Comparison of ENCODE assay signal across 26 cellular contexts in genomic region chr5:76755779-76756637, GRCh38. TPM values are rescaled to one million over a fixed set of nuclear protein-coding genes. Genes with fewer than 3 reads are reported as not detected.
A peak's percentile ranks its signal among the peaks of the same experiment; 100 is the strongest.
DNase-seq lines count a peak whose midpoint lies in the region; ATAC-seq, FAIRE-seq and TF ChIP-seq lines count a peak whose summit lies in the region.
"Had no signal": no experiment of that assay in that cellular context is flagged by ENCODE, and none has a peak within 500 bp of the region (broad histone marks: within the 10 kb centered on the region; RNA-seq: fewer than 3 reads in every experiment).

No MANE protein-coding gene starts in this region.

- no peak for TF ChIP-seq POLR2A in IMR-90 (IDR thresholded peaks at IDR 0.05; ENCODE audit: low read depth, low read length)
- peak; percentile 58 to 80; a peak in 3 of 4 replicates for TF ChIP-seq POLR2A in HepG2 (IDR thresholded peaks at IDR 0.05; ENCODE audit: insufficient read depth in 1 of 2, low read depth in 2 of 2, low read length in 2 of 2)

- no peaks in the 10 kb centered on the region for H3K4me1 ChIP-seq in GM23338 (ENCODE audit: insufficient read depth)
- no peaks in the 10 kb centered on the region for H3K4me1 ChIP-seq in IMR-90 (ENCODE audit: control insufficient read depth, insufficient read depth, low read length)
- H3K4me1 ChIP-seq in HepG2 (ENCODE audit: insufficient read depth, low read length) = peaks cover 31% of the 10 kb centered on the region
- H3K4me1 ChIP-seq in trophoblast cell (ENCODE audit: control insufficient read depth in 1 of 2, insufficient read depth in 2 of 2, low read length in 2 of 2) = peaks cover 0 to 2% of the 10 kb centered on the region in 2 experiments

- peak overlapping the region; percentile 87 for H2AFZ ChIP-seq in GM23338
- no peak overlapping the region for H2AFZ ChIP-seq in IMR-90 (replicated peaks; ENCODE audit: low read length, poor library complexity)
- H2AFZ ChIP-seq in HepG2 (ENCODE audit: low read length) = peak overlapping the region; percentile 96
- H2AFZ ChIP-seq in trophoblast cell (ENCODE audit: insufficient read depth, low read length, poor library complexity) = no peak overlapping the region
- H2AFZ ChIP-seq: PC-9 had no signal

- TF ChIP-seq EP300 in HepG2 (IDR thresholded peaks at IDR 0.05; ENCODE audit: low read depth in 2 of 2, low read length in 2 of 2) (no peak), HepG2 (CRISPR knock-in tag; IDR thresholded peaks at IDR 0.05; ENCODE audit: borderline replicate concordance) (no peak)

- H4K91ac ChIP-seq in IMR-90 (ENCODE audit: insufficient read depth, low read depth, low read length) (no peak overlapping the region), trophoblast cell (ENCODE audit: low read depth, low read length) (no peak overlapping the region)

- ATAC-seq in GM23338 (no peak), IMR-90 (ENCODE audit: low read depth) (no peak), HepG2 (peak; percentile 92), HG03432 (IDR thresholded peaks at IDR 0.05; ENCODE audit: unreplicated experiment) (no peak)
- ATAC-seq: Right ventricle myocardium inferior, SK-N-SH treated with all-trans-retinoic acid at 6 μM for 48 hours had no signal

- no peaks in the 10 kb centered on the region for H3K36me3 Mint-ChIP-seq in GM23338 (ENCODE audit: low read depth)
- H3K36me3 Mint-ChIP-seq: CD14-positive monocyte; CD8-positive, alpha-beta memory T cell had no signal

- no peaks in the 10 kb centered on the region for H3K79me2 ChIP-seq in GM23338 (replicated peaks; ENCODE audit: insufficient read depth)
- no peaks in the 10 kb centered on the region for H3K79me2 ChIP-seq in HepG2 (ENCODE audit: insufficient read depth, low read length)
- no peaks in the 10 kb centered on the region for H3K79me2 ChIP-seq in trophoblast cell (ENCODE audit: control insufficient read depth, insufficient read depth, low read length, poor library complexity)

- H2BK20ac ChIP-seq in IMR-90 (ENCODE audit: low read depth, low read length) = peak overlapping the region; percentile 7; the same call in 1 of the 2 replicates

- H3K4me3 ChIP-seq in GM23338 (no peak overlapping the region), IMR-90 (ENCODE audit: insufficient read depth, low read depth, low read length) (no peak overlapping the region), HepG2 (replicated peaks in 1 of 3; ENCODE audit: insufficient read depth in 1 of 3, low read depth in 2 of 3, low read length in 3 of 3) (peak overlapping the region; percentile 54 to 67 (median 67)), trophoblast cell (ENCODE audit: low read depth, low read length) (no peak overlapping the region)
- H3K4me3 ChIP-seq: PC-9, SJCRH30 had no signal

- H2BK15ac ChIP-seq in IMR-90 (ENCODE audit: low read depth, low read length) = no peak overlapping the region

- H3K4me3 Mint-ChIP-seq in GM23338 = no peak overlapping the region
- H3K4me3 Mint-ChIP-seq: B cell, CD14-positive monocyte had no signal

- CTCF ChIA-PET in IMR-90 (lab: Yijun Ruan, JAX) = interaction anchor here (0.6 to 0.7 kb wide), 2 partner anchors 21 to 1225 kb away, joined by 3 to 4 read pairs; no protein-coding TSS in a partner anchor
- CTCF ChIA-PET in HepG2 (lab: Yijun Ruan, JAX; ENCODE audit: low intra/inter-chr PET ratio, low total read pairs) = no interaction called here

- H3K56ac ChIP-seq in IMR-90 (ENCODE audit: extremely low read depth, insufficient read depth, low read length) = no peak overlapping the region

- in situ Hi-C loops in IMR-90 (cut with MboI; ENCODE audit: low sequenced_read_pairs) = no loop called here
- in situ Hi-C loops in HepG2 (cut with HindIII; ENCODE audit: extremely low pct_ligation_motif_present, low pct_unique_long_range_greater_than_20kb) = no loop called here

- H3K36me3 ChIP-seq in GM23338 (ENCODE audit: insufficient read depth) (no peaks in the 10 kb centered on the region), IMR-90 (ENCODE audit: control insufficient read depth, insufficient read depth, low read length) (no peaks in the 10 kb centered on the region), HepG2 (replicated peaks in 1 of 2; ENCODE audit: control insufficient read depth in 1 of 2, insufficient read depth in 2 of 2, low read length in 2 of 2) (no peaks in the 10 kb centered on the region), trophoblast cell (ENCODE audit: control insufficient read depth in 1 of 2, insufficient read depth in 2 of 2, low read length in 2 of 2) (no peaks in the 10 kb centered on the region)
- H3K36me3 ChIP-seq: SJCRH30 had no signal

- peak overlapping the region; percentile 59 for H4K12ac ChIP-seq in trophoblast cell (ENCODE audit: low read depth, low read length)

- H3K4me2 ChIP-seq in GM23338 (no peak overlapping the region), IMR-90 (ENCODE audit: low read depth, low read length) (no peak overlapping the region), HepG2 (ENCODE audit: low read depth, low read length) (peak overlapping the region; percentile 86), trophoblast cell (ENCODE audit: low read length) (no peak overlapping the region)
- H3K4me2 ChIP-seq: PC-9 had no signal

- no peak overlapping the region for H3K14ac ChIP-seq in IMR-90 (replicated peaks; ENCODE audit: low read depth, low read length)
- H3K14ac ChIP-seq in trophoblast cell (ENCODE audit: low read length) = no peak overlapping the region

- TF ChIP-seq CTCF in GM23338 (conservative IDR thresholded peaks at IDR 0.05; ENCODE audit: low read depth in 2 of 2) (no peak), IMR-90 (conservative IDR thresholded peaks at IDR 0.05; ENCODE audit: low read depth, low read length) (no peak), HepG2 (CRISPR knock-in tag; IDR thresholded peaks at IDR 0.05) (no peak)

- H3K9me3 ChIP-seq in IMR-90 (ENCODE audit: control insufficient read depth, insufficient read depth, low read length) (no peaks in the 10 kb centered on the region), HepG2 (ENCODE audit: low read length) (no peaks in the 10 kb centered on the region), trophoblast cell (ENCODE audit: insufficient read depth, low read depth, low read length) (no peaks in the 10 kb centered on the region)
- H3K9me3 ChIP-seq: SJCRH30 had no signal

- no TSS peak for BruUV-seq in IMR-90 (replicated peaks; lab: Mats Ljungman, UMichigan)
- BruUV-seq in HepG2 (replicated peaks; lab: Mats Ljungman, UMichigan) = TSS peak; percentile 49

- H3K9me3 Mint-ChIP-seq in GM23338 = no peaks in the 10 kb centered on the region
- H3K9me3 Mint-ChIP-seq: CD14-positive monocyte; CD8-positive, alpha-beta memory T cell had no signal

- dilution Hi-C loops in IMR-90 (cut with HindIII; ENCODE audit: low sequenced_read_pairs, unreplicated experiment) = no loop called here

- H2AK9ac ChIP-seq in IMR-90 (replicated peaks; ENCODE audit: low read depth, low read length, poor library complexity) = no peak overlapping the region

- no peak overlapping the region for H3K27ac Mint-ChIP-seq in GM23338
- H3K27ac Mint-ChIP-seq: B cell had no signal

- H2BK120ac ChIP-seq in IMR-90 (ENCODE audit: low read depth, low read length) (no peak overlapping the region), trophoblast cell (ENCODE audit: insufficient read depth, low read length, poor library complexity) (no peak overlapping the region)

- H4K5ac ChIP-seq in IMR-90 (ENCODE audit: low read depth, low read length) = no peak overlapping the region

- H3F3A ChIP-seq in GM23338 (replicated peaks; ENCODE audit: low read depth) = no peaks in the 10 kb centered on the region

- POLR2A ChIA-PET in IMR-90 (lab: Charles Lee; ENCODE audit: unreplicated experiment) (no interaction called here), HepG2 (lab: Yijun Ruan, JAX) (interaction anchor here (0.9 to 1.6 kb wide), 6 partner anchors 8 to 63 kb away, joined by 3 to 5 read pairs (median 4); partner anchors contain the start of gene F2RL1)

- H3K79me1 ChIP-seq in IMR-90 (ENCODE audit: low read depth in 1 of 2, low read length in 2 of 2) (no peaks in the 10 kb centered on the region; a peak in 1 of 4 replicates), trophoblast cell (ENCODE audit: low read length) (no peaks in the 10 kb centered on the region)

- FAIRE-seq in HepG2 (lab: Jason Lieb, UNC) = peak; percentile 91
- FAIRE-seq: GM12891, H54 had no signal

- WGBS in IMR-90 (ENCODE audit: extremely low coverage in 2 of 2, insufficient read length in 1 of 2), 2 experiments = 88% methylated on average over 6 of the region's 11 CpGs; no CpG with 5 or more reads in 1 of the 2 experiments
- WGBS in HepG2 (ENCODE audit: low lambda C conversion rate) = 2% methylated on average over 11 of the region's 11 CpGs
- no CpG with 5 or more reads among the region's 11 CpGs for WGBS in trophoblast cell (ENCODE audit: extremely low coverage, insufficient coverage, insufficient read length)

- H3K27me3 ChIP-seq in GM23338 (ENCODE audit: insufficient read depth) = no peaks in the 10 kb centered on the region
- no peaks in the 10 kb centered on the region; the same call in 1 of the 2 replicates for H3K27me3 ChIP-seq in IMR-90 (ENCODE audit: control insufficient read depth, insufficient read depth, low read length)
- peaks cover 1 to 4% of the 10 kb centered on the region in 2 experiments; a peak in 1 of 5 replicates for H3K27me3 ChIP-seq in HepG2 (ENCODE audit: control insufficient read depth in 1 of 2, insufficient read depth in 2 of 2, low read length in 2 of 2)
- no peaks in the 10 kb centered on the region for H3K27me3 ChIP-seq in trophoblast cell (ENCODE audit: insufficient read depth, low read length)
- H3K27me3 ChIP-seq: SJCRH30 had no signal

- intact Hi-C loops in IMR-90 (cut with micrococcal nuclease) = no loop called here
- intact Hi-C loops in HepG2 (cut with micrococcal nuclease; ENCODE audit: unreplicated experiment) = no loop called here

- TF ChIP-seq RAD21 in IMR-90 (IDR thresholded peaks at IDR 0.05; ENCODE audit: low read length) = no peak
- no peak for TF ChIP-seq RAD21 in HepG2 (CRISPR knock-in tag; IDR thresholded peaks at IDR 0.05)

- H2AK5ac ChIP-seq in IMR-90 (ENCODE audit: low read depth, low read length) = no peak overlapping the region
- H2AK5ac ChIP-seq in trophoblast cell (ENCODE audit: low read length) = no peak overlapping the region

- H4K8ac ChIP-seq in IMR-90 (ENCODE audit: low read depth in 2 of 2, low read length in 2 of 2) (no peak overlapping the region), trophoblast cell (ENCODE audit: low read depth, low read length) (no peak overlapping the region)

- H3K9me2 ChIP-seq in GM23338 (ENCODE audit: insufficient read depth) = no peaks in the 10 kb centered on the region

- H3K9me1 ChIP-seq in IMR-90 (ENCODE audit: insufficient read depth, low read length) = no peaks in the 10 kb centered on the region; the same call in 1 of the 2 replicates

- H3K27ac ChIP-seq in GM23338 (ENCODE audit: low read depth) (no peak overlapping the region), IMR-90 (ENCODE audit: insufficient read depth, low read length) (no peak overlapping the region), HepG2 (ENCODE audit: extremely low read length, insufficient read depth, low read length) (peak overlapping the region; percentile 74), trophoblast cell (ENCODE audit: low read depth, low read length) (no peak overlapping the region)
- H3K27ac ChIP-seq: PC-9, SJCRH30 had no signal

- DNase-seq in GM23338 (ENCODE audit: low spot score) (no peak), IMR-90 (no peak), HepG2 (ENCODE audit: low spot score) (peak; percentile 88), trophoblast cell (no peak), NCI-H446 (lab: John Stamatoyannopoulos, UW) (no peak), NCI-H2029 treated with DMSO at 0.1 percent for 48 hours (lab: John Stamatoyannopoulos, UW) (no peak)
- DNase-seq: Calu3; CD8-positive, alpha-beta memory T cell; DMS79 treated with DMSO at 0.1 percent for 48 hours; GF-D8; Karpas-422; NCI-H1092 treated with DMSO at 0.1 percent for 48 hours; NCI-H1436; NCI-H187; NCI-H2171 treated with DMSO at 0.1 percent for 48 hours; NCI-H524 treated with DMSO at 0.1 percent for 48 hours; NCI-H774; PC-9 had no signal

- no peak overlapping the region for H2BK5ac ChIP-seq in IMR-90 (ENCODE audit: low read depth, low read length, poor library complexity, severe bottlenecking)
- H2BK5ac ChIP-seq in trophoblast cell (ENCODE audit: low read depth, low read length, poor library complexity) = no peak overlapping the region

- H3K23ac ChIP-seq in IMR-90 (ENCODE audit: low read depth, low read length) (no peak overlapping the region), trophoblast cell (ENCODE audit: low read length) (no peak overlapping the region)

- no peak overlapping the region for H3K18ac ChIP-seq in IMR-90 (ENCODE audit: low read depth, low read length)
- H3K18ac ChIP-seq in trophoblast cell (ENCODE audit: low read length) = no peak overlapping the region

- H3K4me1 Mint-ChIP-seq in GM23338 = no peaks in the 10 kb centered on the region
- H3K4me1 Mint-ChIP-seq: B cell had no signal

- H3K4ac ChIP-seq in IMR-90 (ENCODE audit: low read depth, low read length) (no peak overlapping the region), trophoblast cell (ENCODE audit: low read depth, low read length) (no peak overlapping the region)

- peaks cover 2% of the 10 kb centered on the region for H3K27me3 Mint-ChIP-seq in GM23338 (ENCODE audit: insufficient read depth, low read depth, poor library complexity)

- no peaks in the 10 kb centered on the region for H4K20me1 ChIP-seq in GM23338 (replicated peaks; ENCODE audit: insufficient read depth)
- no peaks in the 10 kb centered on the region for H4K20me1 ChIP-seq in IMR-90 (ENCODE audit: insufficient read depth, low read length)
- H4K20me1 ChIP-seq in HepG2 (ENCODE audit: insufficient read depth, low read length) = no peaks in the 10 kb centered on the region

- H3K9ac ChIP-seq in IMR-90 (ENCODE audit: low read depth, low read length) (no peak overlapping the region), HepG2 (ENCODE audit: insufficient read depth, low read depth, low read length) (peak overlapping the region; percentile 66), trophoblast cell (ENCODE audit: low read length) (no peak overlapping the region)

- no peak overlapping the region for H2BK12ac ChIP-seq in trophoblast cell (ENCODE audit: low read length)

RNA-seq across cellular contexts. Expression of gene F2R, which starts 40.1 kb away (rescaled TPM):
- 20.3 and 26.0 TPM in 2 replicates for total RNA-seq in GM23338 (2014; rRNA removed; shearing (Covaris generic))
- 12.8 and 15.0 TPM in 2 replicates for polyA plus RNA-seq in GM23338 (2016; fragmentation: Nextera tagmentation; extraction: Ambion mirVana)
- 85.7 and 96.7 TPM in 2 replicates for total RNA-seq in IMR-90 (2012; rRNA removed)
- 135 and 147 TPM in 2 replicates for polyA plus RNA-seq in IMR-90 (2012; rRNA removed)
- polyA plus RNA-seq in IMR-90 (2012; cell fraction: cytosol; rRNA removed) = 76.8 and 100 TPM in 2 replicates
- 17.8 and 49.6 TPM in 2 replicates for polyA plus RNA-seq in IMR-90 (2012; cell fraction: nucleus; rRNA removed; ENCODE audit: low replicate concordance)
- 4.6 and 8.3 TPM in 2 replicates for total RNA-seq in HepG2 (2016; rRNA removed; fragmentation: Illumina TruSeq; extraction: Trizol)
- total RNA-seq in HepG2 (2016; cell fraction: cytosol; rRNA removed; fragmentation: Illumina TruSeq; extraction: Trizol; ENCODE audit: low read depth) = 0.40 and 0.97 TPM in 2 replicates
- total RNA-seq in HepG2 (2016; cell fraction: insoluble cytoplasmic fraction; rRNA removed; fragmentation: Illumina TruSeq; extraction: Trizol) = 5.0 and 8.5 TPM in 2 replicates
- total RNA-seq in HepG2 (2016; cell fraction: membrane; rRNA removed; fragmentation: Illumina TruSeq; extraction: Trizol) = 3.6 and 3.7 TPM in 2 replicates
- total RNA-seq in HepG2 (2016; cell fraction: nucleus; rRNA removed; fragmentation: Illumina TruSeq; extraction: Trizol) = 9.1 and 9.6 TPM in 2 replicates
- 12.3 and 13.6 TPM in 2 replicates for polyA plus RNA-seq in HepG2 (2011; rRNA removed)
- polyA plus RNA-seq in HepG2 (2011; cell fraction: cytosol; rRNA removed) = 10.7 and 16.3 TPM in 2 replicates
- polyA plus RNA-seq in HepG2 (2011; cell fraction: nucleus; rRNA removed) = 2.4 and 3.8 TPM in 2 replicates
- polyA plus RNA-seq in HepG2 (2012) = 5.7 and 5.9 TPM in 2 replicates
- 0.66 and 0.90 TPM in 2 replicates for polyA plus RNA-seq in HepG2 (2016; cell fraction: cytosol; fragmentation: Illumina TruSeq; extraction: Trizol; ENCODE audit: low read depth)
- polyA plus RNA-seq in HepG2 (2016; cell fraction: insoluble cytoplasmic fraction; fragmentation: Illumina TruSeq; extraction: Trizol; ENCODE audit: low read depth) = 5.5 and 5.8 TPM in 2 replicates
- polyA plus RNA-seq in HepG2 (2016; cell fraction: membrane; fragmentation: Illumina TruSeq; extraction: Trizol; ENCODE audit: low read depth) = 1.6 and 2.1 TPM in 2 replicates
- polyA plus RNA-seq in HepG2 (2016; cell fraction: nucleus; fragmentation: Illumina TruSeq; extraction: Trizol; ENCODE audit: insufficient read depth, low read depth) = 10.9 and 12.9 TPM in 2 replicates
- 1.3 and 28.5 TPM in 2 replicates for polyA minus RNA-seq in HepG2 (2011; rRNA and poly(A)+ RNA removed; ENCODE audit: low replicate concordance)
- polyA minus RNA-seq in HepG2 (2011; cell fraction: cytosol; rRNA and poly(A)+ RNA removed) = 8.1 and 10.8 TPM in 2 replicates
- 4.8 and 6.0 TPM in 2 replicates for polyA minus RNA-seq in HepG2 (2011; cell fraction: nucleus; rRNA and poly(A)+ RNA removed)
- 8.8 and 9.2 TPM in 2 replicates for polyA plus RNA-seq in trophoblast cell (2013)

Comparison
In these comparisons a context has a peak if more than half of its experiments do, and no peak if none do; other contexts are left out.
1. H2AFZ ChIP-seq: peak in GM23338 (single experiment) and HepG2 (single experiment); none in IMR-90 (single experiment) and trophoblast cell (single experiment).
2. H3K4me3 ChIP-seq: peak in HepG2 (3 of 3); none in GM23338 (single experiment), IMR-90 (single experiment) and trophoblast cell (single experiment).